Comparison of ENCODE assay signal across 8 cellular contexts in genomic region chr5:37723147-37723961, GRCh38.
DNase-seq lines count a peak whose midpoint lies in the region; ATAC-seq, FAIRE-seq and TF ChIP-seq lines count a peak whose summit lies in the region.

No MANE protein-coding gene starts in this region.

- no peaks in the 10 kb centered on the region for H3K27me3 ChIP-seq in DND-41 (ENCODE audit: insufficient read depth, low read length, poor library complexity)

- ATAC-seq in DND-41 (ENCODE audit: insufficient read depth, low read depth), result no peak; the same call in 2 of the 3 replicates
- no peak for ATAC-seq in activated naive CD8-positive, alpha-beta T cell treated with anti-CD3 and anti-CD28 coated beads, Interleukin-2, amount 10 ng/mL, durations not matched to agents 7 days and 5 days (ENCODE audit: low read depth)
- no peak for ATAC-seq in mucosa of descending colon
- ATAC-seq in HG03469 (IDR thresholded peaks at IDR 0.05; ENCODE audit: unreplicated experiment), result no peak

- H3K4me1 ChIP-seq in DND-41 (ENCODE audit: insufficient read depth, low read length) (peaks cover 7% of the 10 kb centered on the region), mucosa of descending colon (ENCODE audit: low read depth) (peaks cover 4% of the 10 kb centered on the region)

- intact Hi-C loops in mucosa of descending colon (cut with DNase I, micrococcal nuclease), result no loop called here

- H3K36me3 ChIP-seq in DND-41 (ENCODE audit: insufficient read depth, low read length), result peaks cover 26% of the 10 kb centered on the region; the same call in 1 of the 2 replicates
- H3K36me3 ChIP-seq in mucosa of descending colon (ENCODE audit: low read depth), result no peaks in the 10 kb centered on the region

- no peak overlapping the region for H3K4me2 ChIP-seq in DND-41 (ENCODE audit: insufficient read depth, low read length)

- H3K36me3 Mint-ChIP-seq in activated naive CD8-positive, alpha-beta T cell treated with anti-CD3 and anti-CD28 coated beads, Interleukin-2, amount 10 ng/mL, durations not matched to agents 7 days and 5 days, result peaks cover 17% of the 10 kb centered on the region
- peaks cover 19% of the 10 kb centered on the region for H3K36me3 Mint-ChIP-seq in mesothelial cell of epicardium

- H3K4me3 ChIP-seq in DND-41 (ENCODE audit: low read depth in 1 of 2, low read length in 2 of 2) (no peak overlapping the region), mucosa of descending colon (no peak overlapping the region)

- POLR2A ChIA-PET in activated naive CD8-positive, alpha-beta T cell treated with anti-CD3 and anti-CD28 coated beads, Interleukin-2, amount 10 ng/mL, durations not matched to agents 7 days and 5 days (lab: Charles Lee), result no interaction called here

- H3K27ac Mint-ChIP-seq in activated naive CD8-positive, alpha-beta T cell treated with anti-CD3 and anti-CD28 coated beads, Interleukin-2, amount 10 ng/mL, durations not matched to agents 7 days and 5 days, result no peak overlapping the region
- H3K27ac Mint-ChIP-seq in mesothelial cell of epicardium, result no peak overlapping the region

- FAIRE-seq in HTR-8/SVneo (lab: Jason Lieb, UNC), result peak; percentile 16

- TF ChIP-seq CTCF in DND-41 (IDR thresholded peaks at IDR 0.05; ENCODE audit: borderline replicate concordance, extremely low read depth, low read length, poor library complexity, severe bottlenecking) (peak; percentile 56), mesothelial cell of epicardium (IDR thresholded peaks at IDR 0.05; ENCODE audit: unreplicated experiment) (peak; percentile 27), mucosa of descending colon (IDR thresholded peaks at IDR 0.05) (no peak)

- H3K9me3 Mint-ChIP-seq in activated naive CD8-positive, alpha-beta T cell treated with anti-CD3 and anti-CD28 coated beads, Interleukin-2, amount 10 ng/mL, durations not matched to agents 7 days and 5 days, result no peaks in the 10 kb centered on the region
- H3K9me3 Mint-ChIP-seq in mesothelial cell of epicardium, result no peaks in the 10 kb centered on the region

- no peaks in the 10 kb centered on the region for H3K9me3 ChIP-seq in DND-41 (ENCODE audit: insufficient read depth, low read length, severe bottlenecking)
- no peaks in the 10 kb centered on the region for H3K9me3 ChIP-seq in mucosa of descending colon

- DNase-seq in DND-41 (peak; percentile 16), HTR-8/SVneo (ENCODE audit: insufficient read length, low spot score) (no peak), mesothelial cell of epicardium (ENCODE audit: low spot score in 2 of 2, unreplicated experiment in 2 of 2) (no peak), mucosa of descending colon (no peak), NCI-H128 (lab: John Stamatoyannopoulos, UW; ENCODE audit: unreplicated experiment) (no peak), T-helper 9 cell (no peak)
- DNase-seq in activated naive CD8-positive, alpha-beta T cell treated with anti-CD3 and anti-CD28 coated beads, Interleukin-2, amount 10 ng/mL, durations not matched to agents 7 days and 5 days, result no peak

- H3K4me3 Mint-ChIP-seq in activated naive CD8-positive, alpha-beta T cell treated with anti-CD3 and anti-CD28 coated beads, Interleukin-2, amount 10 ng/mL, durations not matched to agents 7 days and 5 days, result peak overlapping the region; percentile 57
- no peak overlapping the region for H3K4me3 Mint-ChIP-seq in mesothelial cell of epicardium

- H3K27me3 Mint-ChIP-seq in activated naive CD8-positive, alpha-beta T cell treated with anti-CD3 and anti-CD28 coated beads, Interleukin-2, amount 10 ng/mL, durations not matched to agents 7 days and 5 days, result no peaks in the 10 kb centered on the region
- peaks cover 2% of the 10 kb centered on the region for H3K27me3 Mint-ChIP-seq in mesothelial cell of epicardium (ENCODE audit: low read depth)

- no peak overlapping the region for H2AFZ ChIP-seq in DND-41 (ENCODE audit: low read depth, low read length)

- H3K79me2 ChIP-seq in DND-41 (ENCODE audit: insufficient read depth, low read length), result no peaks in the 10 kb centered on the region

- no peaks in the 10 kb centered on the region for H4K20me1 ChIP-seq in DND-41 (ENCODE audit: insufficient read depth, low read length)

- no peak overlapping the region for H3K27ac ChIP-seq in DND-41 (ENCODE audit: low read length)

- H3K9ac ChIP-seq in DND-41 (ENCODE audit: low read depth, low read length), result no peak overlapping the region

- peaks cover 20% of the 10 kb centered on the region for H3K4me1 Mint-ChIP-seq in activated naive CD8-positive, alpha-beta T cell treated with anti-CD3 and anti-CD28 coated beads, Interleukin-2, amount 10 ng/mL, durations not matched to agents 7 days and 5 days
- H3K4me1 Mint-ChIP-seq in mesothelial cell of epicardium, result peaks cover 24% of the 10 kb centered on the region
